Comparison of ENCODE assay signal across 8 cellular contexts in the genomic region with DNA sequence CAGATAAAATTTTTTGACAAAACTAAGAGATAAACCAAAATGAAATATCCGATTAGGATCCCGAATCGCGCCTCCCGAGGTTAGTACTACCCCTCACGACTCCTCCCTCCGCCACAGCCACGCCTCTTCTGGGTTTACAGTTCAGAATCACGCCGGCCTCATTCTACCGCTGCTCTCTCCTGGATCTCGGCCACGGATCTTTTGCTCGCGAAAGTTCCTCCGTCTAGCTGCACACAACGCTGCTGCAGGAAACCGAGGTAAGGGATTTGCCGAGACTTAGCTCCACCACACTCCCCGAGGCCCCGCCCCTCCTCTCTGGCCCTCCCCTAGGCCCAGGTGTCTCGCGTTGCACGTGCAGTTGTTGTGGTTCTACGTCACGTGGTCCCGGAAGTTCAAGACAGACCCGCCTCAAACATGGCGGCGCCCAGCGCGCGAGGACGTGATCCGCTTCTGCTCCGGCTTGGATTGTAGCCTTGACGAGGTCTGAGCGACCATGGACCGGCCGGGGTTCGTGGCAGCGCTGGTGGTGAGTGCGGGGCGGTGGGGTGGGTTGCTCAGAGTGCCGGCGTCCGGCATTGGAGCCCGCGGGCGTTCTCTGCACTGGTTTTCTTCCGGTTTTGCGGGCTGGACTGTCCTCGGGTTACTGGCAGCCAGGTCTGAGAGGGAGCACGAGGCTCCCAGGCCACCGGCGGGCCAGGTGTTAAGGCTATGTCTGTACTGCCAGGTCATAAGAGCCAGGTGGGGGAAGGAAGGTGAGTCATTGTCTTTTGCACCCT. TPM values are rescaled to one million over a fixed set of nuclear protein-coding genes. Genes with fewer than 3 reads are reported as not detected.
DNase-seq lines count a peak whose midpoint lies in the region; ATAC-seq and TF ChIP-seq lines count a peak whose summit lies in the region.

TSS of gene SLC25A26 (plus strand) at position 400 of the 776 bp plus-strand sequence. CDS start at position 494, 94 bp downstream.

- peak within 1 kb of the TSS; percentile 98 for H3K27ac Mint-ChIP-seq in activated CD4-positive, alpha-beta T cell treated with anti-CD3 and anti-CD28 coated beads, Interleukin-2, amount 10 ng/mL, durations not matched to agents 24 days and 14 days

- intact Hi-C loops in activated CD4-positive, alpha-beta T cell treated with anti-CD3 and anti-CD28 coated beads, Interleukin-2, amount 10 ng/mL, durations not matched to agents 24 days and 14 days (cut with micrococcal nuclease) = loop anchor here (2.0 to 5.0 kb wide), 7 partner anchors 18 to 1432 kb away; partner anchors contain the start of genes KBTBD8, LRIG1 and SUCLG2
- intact Hi-C loops in left colon (cut with DNase I, micrococcal nuclease) = no loop called here

- ATAC-seq in GM19324 (IDR thresholded peaks at IDR 0.05; ENCODE audit: low FRiP score, unreplicated experiment) = peak; percentile 99
- ATAC-seq in HG03469 (IDR thresholded peaks at IDR 0.05; ENCODE audit: unreplicated experiment) = peak; percentile 97
- ATAC-seq in left colon = peak; percentile 97

- H3K4me3 Mint-ChIP-seq in activated CD4-positive, alpha-beta T cell treated with anti-CD3 and anti-CD28 coated beads, Interleukin-2, amount 10 ng/mL, durations not matched to agents 24 days and 14 days = peak within 1 kb of the TSS; percentile 98

- no peaks in the 10 kb centered on the region for H3K27me3 ChIP-seq in BJ (ENCODE audit: control insufficient read depth, insufficient read depth, low read length)

- H3K36me3 Mint-ChIP-seq in activated CD4-positive, alpha-beta T cell treated with anti-CD3 and anti-CD28 coated beads, Interleukin-2, amount 10 ng/mL, durations not matched to agents 24 days and 14 days (ENCODE audit: low read depth) = peaks cover 29% of the 10 kb centered on the region

- H3K4me1 Mint-ChIP-seq in activated CD4-positive, alpha-beta T cell treated with anti-CD3 and anti-CD28 coated beads, Interleukin-2, amount 10 ng/mL, durations not matched to agents 24 days and 14 days = peaks cover 37% of the 10 kb centered on the region

- DNase-seq in BJ (ENCODE audit: low read depth) = peak; percentile 77
- DNase-seq in NCI-H526 treated with DMSO at 0.1 percent for 48 hours (lab: John Stamatoyannopoulos, UW) = peak; percentile 86
- peak; percentile 99 for DNase-seq in activated CD4-positive, alpha-beta T cell treated with anti-CD3 and anti-CD28 coated beads, Interleukin-2, amount 10 ng/mL, durations not matched to agents 24 days and 14 days
- peak; percentile 97 for DNase-seq in coronary artery (ENCODE audit: low spot score)
- peak; percentile 97 to 98 for DNase-seq in left colon
- DNase-seq in stimulated activated CD4-positive, alpha-beta T cell treated with anti-CD3 and anti-CD28 coated beads, Interleukin-1b, Interleukin-23, amount 100 ng/mL, for 48 hours = peak; percentile 97

- POLR2A ChIA-PET in BJ (lab: Charles Lee) = no interaction called here

- no peaks in the 10 kb centered on the region for H3K27me3 Mint-ChIP-seq in activated CD4-positive, alpha-beta T cell treated with anti-CD3 and anti-CD28 coated beads, Interleukin-2, amount 10 ng/mL, durations not matched to agents 24 days and 14 days

- H3K9me3 Mint-ChIP-seq in activated CD4-positive, alpha-beta T cell treated with anti-CD3 and anti-CD28 coated beads, Interleukin-2, amount 10 ng/mL, durations not matched to agents 24 days and 14 days = peaks cover 5% of the 10 kb centered on the region

- TF ChIP-seq CTCF in BJ (IDR thresholded peaks at IDR 0.05; ENCODE audit: insufficient read depth, low read depth, low read length) (0 out of 2 replicates have a peak, but pooled peaks have one; percentile 4), coronary artery (IDR thresholded peaks at IDR 0.05) (no peak)

- H3K4me3 ChIP-seq in BJ (ENCODE audit: low read depth, low read length) = peak within 1 kb of the TSS; percentile 83
- peak within 1 kb of the TSS; percentile 98 for H3K4me3 ChIP-seq in coronary artery

- CTCF ChIA-PET in BJ (lab: Yijun Ruan, JAX) = no interaction called here

- H3K27ac ChIP-seq in coronary artery = peak within 1 kb of the TSS; percentile 53 to 88

- H3K36me3 ChIP-seq in BJ (ENCODE audit: control insufficient read depth, insufficient read depth, low read length) = no peaks in the 10 kb centered on the region

RNA-seq across cellular contexts. Expression of gene SLC25A26, which starts in this region (rescaled TPM):
- 29.5 and 34.3 TPM in 2 replicates for polyA plus RNA-seq in BJ (2011; rRNA removed)
- 10.6 and 11.6 TPM in 2 replicates for polyA minus RNA-seq in BJ (2011; rRNA and poly(A)+ RNA removed)
- total RNA-seq in activated CD4-positive, alpha-beta T cell treated with anti-CD3 and anti-CD28 coated beads, Interleukin-2, amount 10 ng/mL, durations not matched to agents 24 days and 14 days = 17.7 and 22.1 TPM in 2 replicates
- 10 to 100 TPM; 17.2 to 18.9 TPM for total RNA-seq in left colon

Comparison
In these comparisons a context has a peak if more than half of its experiments do, and no peak if none do; other contexts are left out.
1. Peak in every context shown above with its lines: DNase-seq, ATAC-seq, H3K4me3 ChIP-seq and H3K27ac ChIP-seq.